Comparison of ENCODE assay signal across 1 cellular context in the genomic region with DNA sequence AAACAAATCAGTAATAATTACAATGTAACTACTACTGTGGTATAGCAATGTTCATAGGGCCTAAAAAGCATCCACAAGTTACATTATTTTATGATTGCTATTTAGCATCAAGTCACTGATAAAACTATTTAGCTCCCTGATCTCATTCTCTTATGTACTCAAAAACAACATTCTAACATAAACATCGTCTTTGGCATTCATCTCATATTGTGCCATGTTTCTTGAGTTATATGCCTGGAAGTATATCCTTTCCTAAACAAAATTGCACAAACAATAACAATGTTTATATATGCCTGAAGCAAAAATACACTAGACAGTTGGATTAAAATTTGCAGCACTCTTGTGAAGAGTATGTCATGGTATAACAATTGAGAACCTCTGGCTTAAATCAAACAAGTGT.
TF ChIP-seq lines count a peak whose summit lies in the region.

No MANE protein-coding gene starts in this region.

TF ChIP-seq in HCT116, 20 proteins besides CTCF, POLR2A, EP300 and RAD21 (continued from another document):
- TF ChIP-seq, protein P1, sequence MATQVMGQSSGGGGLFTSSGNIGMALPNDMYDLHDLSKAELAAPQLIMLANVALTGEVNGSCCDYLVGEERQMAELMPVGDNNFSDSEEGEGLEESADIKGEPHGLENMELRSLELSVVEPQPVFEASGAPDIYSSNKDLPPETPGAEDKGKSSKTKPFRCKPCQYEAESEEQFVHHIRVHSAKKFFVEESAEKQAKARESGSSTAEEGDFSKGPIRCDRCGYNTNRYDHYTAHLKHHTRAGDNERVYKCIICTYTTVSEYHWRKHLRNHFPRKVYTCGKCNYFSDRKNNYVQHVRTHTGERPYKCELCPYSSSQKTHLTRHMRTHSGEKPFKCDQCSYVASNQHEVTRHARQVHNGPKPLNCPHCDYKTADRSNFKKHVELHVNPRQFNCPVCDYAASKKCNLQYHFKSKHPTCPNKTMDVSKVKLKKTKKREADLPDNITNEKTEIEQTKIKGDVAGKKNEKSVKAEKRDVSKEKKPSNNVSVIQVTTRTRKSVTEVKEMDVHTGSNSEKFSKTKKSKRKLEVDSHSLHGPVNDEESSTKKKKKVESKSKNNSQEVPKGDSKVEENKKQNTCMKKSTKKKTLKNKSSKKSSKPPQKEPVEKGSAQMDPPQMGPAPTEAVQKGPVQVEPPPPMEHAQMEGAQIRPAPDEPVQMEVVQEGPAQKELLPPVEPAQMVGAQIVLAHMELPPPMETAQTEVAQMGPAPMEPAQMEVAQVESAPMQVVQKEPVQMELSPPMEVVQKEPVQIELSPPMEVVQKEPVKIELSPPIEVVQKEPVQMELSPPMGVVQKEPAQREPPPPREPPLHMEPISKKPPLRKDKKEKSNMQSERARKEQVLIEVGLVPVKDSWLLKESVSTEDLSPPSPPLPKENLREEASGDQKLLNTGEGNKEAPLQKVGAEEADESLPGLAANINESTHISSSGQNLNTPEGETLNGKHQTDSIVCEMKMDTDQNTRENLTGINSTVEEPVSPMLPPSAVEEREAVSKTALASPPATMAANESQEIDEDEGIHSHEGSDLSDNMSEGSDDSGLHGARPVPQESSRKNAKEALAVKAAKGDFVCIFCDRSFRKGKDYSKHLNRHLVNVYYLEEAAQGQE (IDR thresholded peaks at IDR 0.05; ENCODE audit: low read depth), result no peak
- TF ChIP-seq EZH2 (IDR thresholded peaks at IDR 0.05) (no peak), SIN3A (IDR thresholded peaks at IDR 0.05; ENCODE audit: low read depth) (no peak), JUND (IDR thresholded peaks at IDR 0.05) (no peak), EZH2phosphoT487 (IDR thresholded peaks at IDR 0.05; ENCODE audit: borderline replicate concordance) (no peak), SP1 (IDR thresholded peaks at IDR 0.05; ENCODE audit: low read depth) (no peak), ZFX (IDR thresholded peaks at IDR 0.05) (no peak), CEBPB (IDR thresholded peaks at IDR 0.05; ENCODE audit: low read depth) (no peak), ZNF274 (IDR thresholded peaks at IDR 0.05; ENCODE audit: low read depth, low read length) (no peak), ELF1 (IDR thresholded peaks at IDR 0.05; ENCODE audit: borderline replicate concordance, low read depth) (no peak), SRF (IDR thresholded peaks at IDR 0.05; ENCODE audit: low read depth) (no peak)
